In the genomic region with DNA sequence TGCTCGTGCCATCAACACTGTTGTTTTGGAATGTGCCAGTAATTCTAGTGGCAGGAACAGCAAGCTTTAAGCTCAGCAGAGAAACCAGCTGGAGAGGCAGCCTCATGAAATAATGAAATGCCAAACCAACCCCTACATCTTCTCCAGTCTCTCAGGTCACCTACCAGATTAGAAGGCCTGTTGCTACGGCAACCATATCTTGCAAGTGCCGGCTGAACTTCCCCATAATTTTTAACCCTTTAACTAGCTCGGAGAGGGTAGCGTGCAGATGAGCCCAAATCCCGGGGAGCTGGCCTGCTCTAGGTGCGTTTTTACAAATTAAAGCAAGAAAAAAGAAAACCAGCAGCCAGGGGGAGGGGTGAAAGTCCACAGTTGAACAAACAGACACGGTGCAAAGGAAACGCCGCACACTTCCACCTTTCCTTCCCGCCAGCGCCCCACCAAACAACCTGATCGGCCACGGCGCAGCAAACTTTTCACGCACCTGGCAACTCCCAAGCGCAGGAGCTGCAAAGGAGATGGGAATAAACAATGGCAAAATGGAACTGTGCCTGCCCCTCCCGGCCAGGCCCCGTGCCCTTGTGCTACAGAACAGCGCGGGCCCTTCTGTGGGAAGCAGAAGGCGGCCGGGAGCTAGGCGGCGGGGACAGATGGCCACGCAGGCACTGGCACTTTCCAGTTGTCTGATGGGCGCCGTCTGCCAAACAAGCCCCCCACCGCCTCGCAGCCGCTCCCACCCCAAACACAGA, we compare ENCODE assay signal across 8 cellular contexts. TPM values are rescaled to one million over a fixed set of nuclear protein-coding genes. Genes with fewer than 3 reads are reported as not detected.
DNase-seq lines count a peak whose midpoint lies in the region; ATAC-seq and TF ChIP-seq lines count a peak whose summit lies in the region.

No MANE protein-coding gene starts in this region.

- CTCF ChIA-PET in Caco-2 (lab: Charles Lee) = interaction anchor here (0.5 kb wide), 3 partner anchors 40 to 133 kb away, joined by 3 to 5 read pairs (median 4); no protein-coding TSS in a partner anchor
- CTCF ChIA-PET in activated CD4-positive, alpha-beta memory T cell treated with anti-CD3 and anti-CD28 coated beads for 36 hours (lab: Charles Lee) = interaction anchor here (1.2 to 1.4 kb wide), 2 partner anchors 134 to 174 kb away, joined by 3 to 6 read pairs; no protein-coding TSS in a partner anchor

- intact Hi-C loops in Caco-2 (cut with micrococcal nuclease; ENCODE audit: unreplicated experiment) = loop anchor here (1.0 to 2.0 kb wide), 2 partner anchors 16 to 33 kb away; no protein-coding TSS in a partner anchor
- intact Hi-C loops in activated CD4-positive, alpha-beta memory T cell treated with anti-CD3 and anti-CD28 coated beads for 36 hours (cut with micrococcal nuclease) = loop anchor here (1.0 to 5.0 kb wide), 4 partner anchors 21 to 69 kb away; partner anchors contain the start of gene SSBP3

- no peaks in the 10 kb centered on the region for H3K36me3 ChIP-seq in Caco-2 (ENCODE audit: control insufficient read depth, insufficient read depth, low read length)

- H3K9me3 ChIP-seq in Caco-2 = no peaks in the 10 kb centered on the region

- BruUV-seq in Caco-2 (replicated peaks; lab: Mats Ljungman, UMichigan) = no TSS peak

- no peaks in the 10 kb centered on the region for H3K27me3 ChIP-seq in Caco-2 (replicated peaks; ENCODE audit: control insufficient read depth, insufficient read depth, low read length)

- H3K36me3 Mint-ChIP-seq in Caco-2 (ENCODE audit: insufficient read depth, unreplicated experiment) (no peaks in the 10 kb centered on the region), mesothelial cell of epicardium (peaks cover 10% of the 10 kb centered on the region)
- H3K36me3 Mint-ChIP-seq in activated CD4-positive, alpha-beta memory T cell treated with anti-CD3 and anti-CD28 coated beads for 36 hours = peaks cover 5% of the 10 kb centered on the region

- peak overlapping the region; percentile 57 for H3K4me3 Mint-ChIP-seq in Caco-2 (ENCODE audit: unreplicated experiment)
- peak overlapping the region; percentile 65 for H3K4me3 Mint-ChIP-seq in activated CD4-positive, alpha-beta memory T cell treated with anti-CD3 and anti-CD28 coated beads for 36 hours
- peak overlapping the region; percentile 59 for H3K4me3 Mint-ChIP-seq in mesothelial cell of epicardium

- H3K27ac Mint-ChIP-seq in Caco-2 (ENCODE audit: unreplicated experiment) (peak overlapping the region; percentile 90), mesothelial cell of epicardium (peak overlapping the region; percentile 95)
- H3K27ac Mint-ChIP-seq in activated CD4-positive, alpha-beta memory T cell treated with anti-CD3 and anti-CD28 coated beads for 36 hours = peak overlapping the region; percentile 70

- H3K4me3 ChIP-seq in Caco-2 (ENCODE audit: low read depth, low read length) (peak overlapping the region; percentile 5; the same call in 1 of the 2 replicates), foreskin fibroblast (ENCODE audit: low read depth in 1 of 2, low read length in 2 of 2) (no peak overlapping the region)

- peak; percentile 25 for ATAC-seq in HG03135 (IDR thresholded peaks at IDR 0.05; ENCODE audit: unreplicated experiment)

- no peaks in the 10 kb centered on the region for H3K27me3 Mint-ChIP-seq in Caco-2 (ENCODE audit: insufficient read depth, unreplicated experiment)
- no peaks in the 10 kb centered on the region for H3K27me3 Mint-ChIP-seq in activated CD4-positive, alpha-beta memory T cell treated with anti-CD3 and anti-CD28 coated beads for 36 hours
- H3K27me3 Mint-ChIP-seq in mesothelial cell of epicardium (ENCODE audit: low read depth) = no peaks in the 10 kb centered on the region

- DNase-seq in Caco-2 (peak; percentile 50 to 69), mesothelial cell of epicardium (ENCODE audit: low spot score in 2 of 2, unreplicated experiment in 2 of 2) (no peak), DMS114 treated with DMSO at 0.1 percent for 48 hours (lab: John Stamatoyannopoulos, UW; ENCODE audit: unreplicated experiment) (no peak), AG08396 (ENCODE audit: low spot score) (no peak), foreskin fibroblast (no peak)
- DNase-seq in activated CD4-positive, alpha-beta memory T cell treated with anti-CD3 and anti-CD28 coated beads for 36 hours = peak; percentile 15
- no peak for DNase-seq in NK-92 treated with Interleukin-12 subunit alpha and Interleukin-12 subunit beta, amount 100 ng/mL, for 24 hours (lab: John Stamatoyannopoulos, UW)

- H3K4me1 Mint-ChIP-seq in Caco-2 (ENCODE audit: low read depth, unreplicated experiment) (peaks cover 11% of the 10 kb centered on the region), mesothelial cell of epicardium (peaks cover 78% of the 10 kb centered on the region)
- peaks cover 71% of the 10 kb centered on the region for H3K4me1 Mint-ChIP-seq in activated CD4-positive, alpha-beta memory T cell treated with anti-CD3 and anti-CD28 coated beads for 36 hours (ENCODE audit: low read depth)

- H3K9me3 Mint-ChIP-seq in Caco-2 (ENCODE audit: unreplicated experiment) = no peaks in the 10 kb centered on the region
- no peaks in the 10 kb centered on the region for H3K9me3 Mint-ChIP-seq in activated CD4-positive, alpha-beta memory T cell treated with anti-CD3 and anti-CD28 coated beads for 36 hours
- H3K9me3 Mint-ChIP-seq in mesothelial cell of epicardium = no peaks in the 10 kb centered on the region

- POLR2A ChIA-PET in Caco-2 (lab: Charles Lee) = no interaction called here
- POLR2A ChIA-PET in activated CD4-positive, alpha-beta memory T cell treated with anti-CD3 and anti-CD28 coated beads for 36 hours (lab: Charles Lee) = no interaction called here

- peaks cover 38% of the 10 kb centered on the region for H3K4me1 ChIP-seq in Caco-2

- no peak for TF ChIP-seq CTCF in Caco-2 (IDR thresholded peaks at IDR 0.05; ENCODE audit: insufficient read depth in 1 of 2, low read depth in 1 of 2, low read length in 1 of 2, severe bottlenecking in 1 of 2, unreplicated experiment in 1 of 2)
- TF ChIP-seq CTCF in mesothelial cell of epicardium (IDR thresholded peaks at IDR 0.05; ENCODE audit: unreplicated experiment) = no peak
- no peak for TF ChIP-seq CTCF in foreskin fibroblast (IDR thresholded peaks at IDR 0.05; ENCODE audit: low read depth, low read length)

RNA-seq across cellular contexts. Expression of gene SSBP3, which starts 50.1 kb away (rescaled TPM):
- total RNA-seq in Caco-2 (2022) (40.6 and 42.1 TPM in 2 replicates), mesothelial cell of epicardium (171 to 188 TPM (median 172 TPM) in 3 replicates)
- total RNA-seq in activated CD4-positive, alpha-beta memory T cell treated with anti-CD3 and anti-CD28 coated beads for 36 hours = 10 to 100 TPM; 44.4 to 49.6 TPM

Comparison
In these comparisons a context has a peak if more than half of its experiments do, and no peak if none do; other contexts are left out.
1. DNase-seq: peak in Caco-2 (2 of 2) and activated CD4-positive, alpha-beta memory T cell treated with anti-CD3 and anti-CD28 coated beads for 36 hours (single experiment); none in mesothelial cell of epicardium (0 of 2), DMS114 treated with DMSO at 0.1 percent for 48 hours (single experiment), AG08396 (single experiment), foreskin fibroblast (0 of 2) and NK-92 treated with Interleukin-12 subunit alpha and Interleukin-12 subunit beta, amount 100 ng/mL, for 24 hours (single experiment).
2. Peak in every context shown above with its lines, with median percentiles within 50 percentile points of each other: H3K27ac Mint-ChIP-seq and H3K4me3 Mint-ChIP-seq.